Comparison of ENCODE assay signal across 19 cellular contexts in the genomic region with DNA sequence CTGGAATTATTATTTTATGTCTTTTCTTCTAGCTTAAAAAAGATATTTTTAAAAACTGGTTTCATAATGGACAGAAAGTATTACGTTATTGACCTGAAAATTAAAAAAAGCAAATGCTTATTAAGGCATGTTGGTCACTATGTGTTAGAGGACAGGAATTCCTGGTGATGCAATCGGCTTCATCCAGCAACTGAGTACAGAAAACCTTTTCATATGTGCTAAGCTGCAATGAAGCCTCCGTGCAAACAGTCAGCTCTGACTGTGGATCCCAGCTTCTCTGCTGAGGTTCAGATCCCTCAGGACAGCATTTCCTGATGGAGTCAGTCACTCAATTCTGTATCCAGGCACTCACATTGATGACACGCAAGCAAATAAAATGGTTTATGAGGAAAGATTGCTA.
"Had no signal": no experiment of that assay in that cellular context is flagged by ENCODE, and none has a peak within 500 bp of the region (broad histone marks: within the 10 kb centered on the region; RNA-seq: fewer than 3 reads in every experiment).

No MANE protein-coding gene starts in this region.

- H3K36me3 ChIP-seq: adrenal gland, gastrocnemius medialis, heart right ventricle, lower lobe of right lung, tibial nerve had no signal

- H3K27ac ChIP-seq: adrenal gland, gastrocnemius medialis, heart right ventricle, lower lobe of right lung, tibial nerve, VCaP had no signal

- H3K9me3 ChIP-seq: adrenal gland, gastrocnemius medialis, heart right ventricle, lower lobe of right lung, tibial nerve had no signal

- H3K4me1 ChIP-seq: adrenal gland, gastrocnemius medialis, lower lobe of right lung, tibial nerve had no signal

- ATAC-seq: gastrocnemius medialis; left cardiac atrium; lower lobe of right lung; stimulated activated naive CD8-positive, alpha-beta T cell treated with anti-CD3 and anti-CD28 coated beads, Interleukin-15, Interleukin-2, amounts not matched to agents 100 U/mL and 50 U/mL, for 24 hours had no signal

- H3K4me3 ChIP-seq: adrenal gland, gastrocnemius medialis, heart right ventricle, lower lobe of right lung, tibial nerve had no signal

- DNase-seq: activated CD4-positive, alpha-beta T cell treated with anti-CD3 and anti-CD28 coated beads for 1 hour; activated CD8-positive, alpha-beta memory T cell treated with anti-CD3 and anti-CD28 coated beads for 24 hours; activated CD8-positive, alpha-beta memory T cell treated with anti-CD3 and anti-CD28 coated beads, Interleukin-2, amount 50 U/mL, for 48 hours; activated effector memory CD4-positive, alpha-beta T cell treated with Interleukin-2 at 50 U/mL for 16 hours; activated T-cell treated with anti-CD3 and anti-CD28 coated beads, Interleukin-2, amount 50 U/mL, for 48 hours; adrenal gland; gastrocnemius medialis; heart right ventricle; left cardiac atrium; lower lobe of right lung; midbrain; nephron progenitor cell; nucleus accumbens; stimulated activated naive CD8-positive, alpha-beta T cell treated with anti-CD3 and anti-CD28 coated beads, Interleukin-15, Interleukin-2, amounts not matched to agents 100 U/mL and 50 U/mL, for 24 hours; substantia nigra; SW 1271; T-helper 2 cell had no signal

- H3K27me3 ChIP-seq: gastrocnemius medialis, tibial nerve had no signal
